9 cellular contexts compared by ENCODE assay signal in the genomic region with DNA sequence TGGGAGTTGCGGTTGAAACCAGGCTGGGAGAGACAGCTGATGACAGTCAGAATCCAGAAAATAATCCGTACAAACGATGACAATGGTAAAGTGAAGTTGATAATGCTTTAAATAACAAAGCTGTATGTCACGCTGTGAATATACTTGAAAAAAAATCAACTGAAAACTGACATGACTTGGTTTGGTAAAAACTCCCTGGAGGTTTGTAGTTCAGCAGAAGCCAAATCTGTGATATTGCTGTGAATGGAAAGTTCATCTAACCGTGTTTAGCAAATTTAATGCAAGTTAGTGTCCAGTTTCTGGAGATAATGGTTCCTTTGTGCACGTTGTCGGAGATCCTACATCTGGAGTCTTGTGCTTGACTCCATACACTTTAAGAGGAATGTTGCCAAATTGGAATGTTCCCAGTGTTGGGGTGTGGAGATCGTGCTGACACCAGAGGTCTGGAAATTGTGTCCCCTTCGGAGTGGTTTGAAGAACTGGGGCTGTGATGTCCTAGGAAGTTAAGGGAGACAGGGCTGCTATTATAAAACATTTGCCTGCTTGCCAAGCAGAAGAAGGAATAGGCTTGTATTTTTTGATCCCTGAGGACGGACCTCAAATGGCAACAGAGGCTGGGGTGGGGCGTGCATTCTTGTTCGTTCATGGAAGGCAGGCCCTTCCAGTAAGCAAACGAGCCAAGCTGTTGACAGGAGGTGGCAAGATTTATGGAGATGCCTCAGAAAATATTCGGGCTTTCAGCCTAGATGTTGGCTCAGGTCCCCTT. TPM values are rescaled to one million over a fixed set of nuclear protein-coding genes. Genes with fewer than 3 reads are reported as not detected.
DNase-seq lines count a peak whose midpoint lies in the region; ATAC-seq and TF ChIP-seq lines count a peak whose summit lies in the region.
"Had no signal": no experiment of that assay in that cellular context is flagged by ENCODE, and none has a peak within 500 bp of the region (broad histone marks: within the 10 kb centered on the region; RNA-seq: fewer than 3 reads in every experiment).

No MANE protein-coding gene starts in this region.

- no peak overlapping the region for H3K9ac ChIP-seq in mucosa of rectum (ENCODE audit: low read depth in 1 of 2, low read length in 2 of 2)

- no peak for TF ChIP-seq EP300 in upper lobe of left lung (IDR thresholded peaks at IDR 0.05)

- DNase-seq in NCI-H2171 treated with DMSO at 0.1 percent for 48 hours (lab: John Stamatoyannopoulos, UW) (peak; percentile 69), epithelial cell of esophagus (ENCODE audit: low read depth) (peak; percentile 51), upper lobe of left lung (no peak), NCI-H1417 treated with DMSO at 0.1 percent for 48 hours (lab: John Stamatoyannopoulos, UW) (no peak)
- no peak for DNase-seq in stimulated activated CD4-positive, alpha-beta T cell treated with anti-CD3 and anti-CD28 coated beads, Interleukin-2, amount 100 ng/mL, for 24 hours
- DNase-seq in activated CD8-positive, alpha-beta memory T cell treated with anti-CD3 and anti-CD28 coated beads, Interleukin-2, amount 50 U/mL, for 4 hours, result no peak
- DNase-seq: activated CD4-positive, alpha-beta T cell treated with anti-CD3 and anti-CD28 coated beads for 1 hour had no signal

- H3K36me3 ChIP-seq in mucosa of rectum (ENCODE audit: control insufficient read depth in 2 of 2, insufficient read depth in 2 of 2, low read length in 2 of 2) (no peaks in the 10 kb centered on the region), upper lobe of left lung (no peaks in the 10 kb centered on the region)

- TF ChIP-seq POLR2A in upper lobe of left lung (IDR thresholded peaks at IDR 0.05), result no peak

- H3K4me1 ChIP-seq in mucosa of rectum (ENCODE audit: control insufficient read depth in 2 of 2, insufficient read depth in 2 of 2, low read length in 2 of 2) (peaks cover 5 to 13% of the 10 kb centered on the region in 2 donors), upper lobe of left lung (peaks cover 29 to 58% (median 43%) of the 10 kb centered on the region in 4 donors)

- TF ChIP-seq CTCF in epithelial cell of esophagus (IDR thresholded peaks at IDR 0.05; ENCODE audit: insufficient read depth, low read depth, low read length, missing control alignments) (no peak), upper lobe of left lung (IDR thresholded peaks at IDR 0.05) (no peak)

- ATAC-seq in upper lobe of left lung (ENCODE audit: low FRiP score in 2 of 2), result peak in 1 of 2 donors; percentile 60
- ATAC-seq in HG03039 (IDR thresholded peaks at IDR 0.05; ENCODE audit: unreplicated experiment), result no peak

- no peaks in the 10 kb centered on the region for H3K9me3 ChIP-seq in mucosa of rectum (ENCODE audit: control insufficient read depth in 2 of 2, low read length in 2 of 2)
- H3K9me3 ChIP-seq in upper lobe of left lung, result no peaks in the 10 kb centered on the region

- H3K27ac ChIP-seq in mucosa of rectum (ENCODE audit: low read depth in 2 of 2, low read length in 2 of 2), result peak overlapping the region; percentile 31 to 53
- peak overlapping the region; percentile 11 to 76 (median 61) for H3K27ac ChIP-seq in upper lobe of left lung

- H3K27me3 ChIP-seq in mucosa of rectum (ENCODE audit: control insufficient read depth in 2 of 2, insufficient read depth in 2 of 2, low read length in 2 of 2) (no peaks in the 10 kb centered on the region), upper lobe of left lung (no peaks in the 10 kb centered on the region)

- 57 to 64% methylated on average over 14 of the region's 14 CpGs for WGBS in upper lobe of left lung, 2 donors

- H3K4me3 ChIP-seq in epithelial cell of esophagus (ENCODE audit: low read length), result no peak overlapping the region
- H3K4me3 ChIP-seq in mucosa of rectum (ENCODE audit: low read length in 2 of 2), result no peak overlapping the region
- H3K4me3 ChIP-seq in upper lobe of left lung, result no peak overlapping the region

RNA-seq across cellular contexts. Expression of gene PPFIBP1, which starts 30.6 kb away (rescaled TPM):
- 100 to 1,000 TPM in 3 of 6 donors, 10 to 100 TPM in 3; 67.5 to 129 (median 101) TPM for total RNA-seq in upper lobe of left lung

Comparison
In these comparisons a context has a peak if more than half of its experiments do, and no peak if none do; other contexts are left out.
1. DNase-seq: peak in NCI-H2171 treated with DMSO at 0.1 percent for 48 hours (single experiment) and epithelial cell of esophagus (single experiment); none in upper lobe of left lung (0 of 2), NCI-H1417 treated with DMSO at 0.1 percent for 48 hours (single experiment), stimulated activated CD4-positive, alpha-beta T cell treated with anti-CD3 and anti-CD28 coated beads, Interleukin-2, amount 100 ng/mL, for 24 hours (0 of 2) and activated CD8-positive, alpha-beta memory T cell treated with anti-CD3 and anti-CD28 coated beads, Interleukin-2, amount 50 U/mL, for 4 hours (single experiment).